In the genomic region with DNA sequence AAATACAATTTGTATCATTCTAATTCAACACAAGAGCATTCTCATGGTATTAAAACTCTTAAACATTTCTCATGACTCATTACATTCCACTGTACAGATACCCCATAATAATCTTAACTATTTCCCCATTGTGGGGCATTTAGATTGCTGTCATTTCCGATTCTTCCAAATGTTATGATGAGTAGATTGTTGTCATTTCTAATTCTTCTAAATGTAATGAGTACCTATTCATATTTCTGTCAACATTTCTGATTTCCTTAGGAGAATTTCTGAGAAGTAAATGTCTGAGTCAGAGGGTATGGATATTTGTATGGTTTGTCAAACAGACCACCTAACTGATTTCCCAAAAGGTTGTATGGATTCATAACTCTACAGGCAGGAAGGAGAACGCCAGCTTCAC, we compare ENCODE assay signal across 25 cellular contexts. TPM values are rescaled to one million over a fixed set of nuclear protein-coding genes. Genes with fewer than 3 reads are reported as not detected.
DNase-seq lines count a peak whose midpoint lies in the region; ATAC-seq and TF ChIP-seq lines count a peak whose summit lies in the region.
"Had no signal": no experiment of that assay in that cellular context is flagged by ENCODE, and none has a peak within 500 bp of the region (broad histone marks: within the 10 kb centered on the region; RNA-seq: fewer than 3 reads in every experiment).

No MANE protein-coding gene starts in this region.

- H4K5ac ChIP-seq in IMR-90 (ENCODE audit: low read depth, low read length), result peak overlapping the region; percentile 73; the same call in 1 of the 2 replicates

- no peaks in the 10 kb centered on the region; the same call in 1 of the 2 replicates for H3K9me1 ChIP-seq in IMR-90 (ENCODE audit: insufficient read depth, low read length)

- no peak overlapping the region for H2AK9ac ChIP-seq in IMR-90 (replicated peaks; ENCODE audit: low read depth, low read length, poor library complexity)

- peaks cover 0 to 27% of the 10 kb centered on the region in 2 experiments; a peak in 1 of 4 replicates for H3K79me1 ChIP-seq in IMR-90 (ENCODE audit: low read depth in 1 of 2, low read length in 2 of 2)

- H2AFZ ChIP-seq in IMR-90 (replicated peaks; ENCODE audit: low read length, poor library complexity) (no peak overlapping the region), mammary epithelial cell (ENCODE audit: low read depth, low read length) (no peak overlapping the region)

- H3K36me3 ChIP-seq in IMR-90 (ENCODE audit: control insufficient read depth, insufficient read depth, low read length) (no peaks in the 10 kb centered on the region), mammary epithelial cell (ENCODE audit: insufficient read depth, low read length) (peaks cover 1% of the 10 kb centered on the region), tibial artery (no peaks in the 10 kb centered on the region)
- H3K36me3 ChIP-seq: cardiac muscle cell, thyroid gland had no signal

- H2AK5ac ChIP-seq in IMR-90 (ENCODE audit: low read depth, low read length), result no peak overlapping the region

- H4K91ac ChIP-seq in IMR-90 (ENCODE audit: insufficient read depth, low read depth, low read length), result peak overlapping the region; percentile 61; the same call in 1 of the 2 replicates

- TF ChIP-seq RAD21 in IMR-90 (IDR thresholded peaks at IDR 0.05; ENCODE audit: low read length), result no peak

- peak overlapping the region in 1 of 2 experiments; percentile 89; a peak in 3 of 4 replicates for H4K8ac ChIP-seq in IMR-90 (ENCODE audit: low read depth in 2 of 2, low read length in 2 of 2)

- peak; percentile 77 for ATAC-seq in IMR-90 (ENCODE audit: low read depth)
- ATAC-seq: activated CD4-positive, CD25-positive, alpha-beta regulatory T cell treated with anti-CD3 and anti-CD28 coated beads, Interleukin-2, amount 50 U/mL, for 24 hours; HCT116; left lobe of liver; stimulated activated memory B cell treated with anti-CD40 and anti-IgM and Interleukin-4, amounts not matched to agents 10 μg/mL and 1 μg/mL and 100 μg/mL, for 72 hours had no signal

- in situ Hi-C loops in IMR-90 (cut with MboI; ENCODE audit: low sequenced_read_pairs) (no loop called here), mammary epithelial cell (cut with MboI; ENCODE audit: low sequenced_read_pairs in 2 of 2) (loop anchor here in 1 of 2 donors (25.0 kb wide), 2 partner anchors 546 to 721 kb away; a partner anchor contains a TSS)

- peak overlapping the region; percentile 98 for H2BK5ac ChIP-seq in IMR-90 (ENCODE audit: low read depth, low read length, poor library complexity, severe bottlenecking)

- intact Hi-C loops in IMR-90 (cut with micrococcal nuclease) (no loop called here), mammary epithelial cell (cut with micrococcal nuclease) (no loop called here), tibial artery (cut with DNase I; ENCODE audit: low total_unique reads) (no loop called here)

- WGBS in IMR-90 (ENCODE audit: extremely low coverage in 2 of 2, insufficient read length in 1 of 2), 2 experiments, result no CpG with 5 or more reads among the region's 2 CpGs
- WGBS in mammary epithelial cell (ENCODE audit: low coverage, missing lambda C conversion rate), result 87% methylated on average over 2 of the region's 2 CpGs

- peak overlapping the region; percentile 89; the same call in 1 of the 2 replicates for H2BK20ac ChIP-seq in IMR-90 (ENCODE audit: low read depth, low read length)

- H3K4me2 ChIP-seq in IMR-90 (ENCODE audit: low read depth, low read length) (peak overlapping the region; percentile 33; the same call in 1 of the 2 replicates), mammary epithelial cell (ENCODE audit: insufficient read depth, low read depth, low read length) (no peak overlapping the region)
- H3K4me2 ChIP-seq: KMS-11 had no signal

- TF ChIP-seq CTCF in IMR-90 (conservative IDR thresholded peaks at IDR 0.05; ENCODE audit: low read depth, low read length), result no peak
- TF ChIP-seq CTCF in mammary epithelial cell (conservative IDR thresholded peaks at IDR 0.05 in 1 of 2, IDR thresholded peaks at IDR 0.05 in 1 of 2; ENCODE audit: extremely low read depth in 1 of 2, insufficient read depth in 1 of 2, low read depth in 1 of 2, low read length in 2 of 2), result no peak
- TF ChIP-seq CTCF in tibial artery (IDR thresholded peaks at IDR 0.05), result no peak

- CTCF ChIA-PET in IMR-90 (lab: Yijun Ruan, JAX) (no interaction called here), mammary epithelial cell (lab: Charles Lee; ENCODE audit: low non-redundant PET) (no interaction called here)

- no peaks in the 10 kb centered on the region for H4K20me1 ChIP-seq in IMR-90 (ENCODE audit: insufficient read depth, low read length)
- no peaks in the 10 kb centered on the region for H4K20me1 ChIP-seq in mammary epithelial cell (ENCODE audit: insufficient read depth, low read length)

- H3K9ac ChIP-seq in IMR-90 (ENCODE audit: low read depth, low read length) (no peak overlapping the region), mammary epithelial cell (ENCODE audit: insufficient read depth, low read length) (no peak overlapping the region)
- H3K9ac ChIP-seq: KMS-11 had no signal

- DNase-seq in AG08395 (ENCODE audit: low spot score) (peak; percentile 32), IMR-90 (peak; percentile 80), mammary epithelial cell (peak; percentile 9), iris pigment epithelial cell (ENCODE audit: low read depth) (peak; percentile 79), NCI-H774 (lab: John Stamatoyannopoulos, UW) (no peak), NCI-H524 (lab: John Stamatoyannopoulos, UW) (no peak), D341Med (ENCODE audit: low spot score) (no peak), tibial artery (no peak)
- DNase-seq: activated CD8-positive, alpha-beta memory T cell treated with anti-CD3 and anti-CD28 coated beads for 24 hours; activated naive CD8-positive, alpha-beta T cell treated with anti-CD3 and anti-CD28 coated beads for 36 hours; CD8-positive, alpha-beta memory T cell; DND-41; NCI-H1092; NCI-H2081 treated with DMSO at 0.1 percent for 48 hours; NCI-H510A treated with DMSO at 0.1 percent for 48 hours; retina; thyroid gland had no signal

- POLR2A ChIA-PET in IMR-90 (lab: Charles Lee; ENCODE audit: unreplicated experiment), result interaction anchor here (0.6 kb wide), 1 partner anchor 244 kb away, joined by 3 read pairs; no protein-coding TSS in a partner anchor

- no peak overlapping the region for H2BK15ac ChIP-seq in IMR-90 (ENCODE audit: low read depth, low read length)

- peaks cover 3% of the 10 kb centered on the region; the same call in 1 of the 2 replicates for H3K27me3 ChIP-seq in IMR-90 (ENCODE audit: control insufficient read depth, insufficient read depth, low read length)
- no peaks in the 10 kb centered on the region for H3K27me3 ChIP-seq in mammary epithelial cell (ENCODE audit: insufficient read depth, low read length)
- no peaks in the 10 kb centered on the region for H3K27me3 ChIP-seq in tibial artery
- H3K27me3 ChIP-seq: cardiac muscle cell, thyroid gland had no signal

- H3K23ac ChIP-seq in IMR-90 (ENCODE audit: low read depth, low read length), result peak overlapping the region; percentile 69

- dilution Hi-C loops in IMR-90 (cut with HindIII; ENCODE audit: low sequenced_read_pairs, unreplicated experiment), result no loop called here
- dilution Hi-C loops in mammary epithelial cell (cut with HindIII; ENCODE audit: low sequenced_read_pairs), result no loop called here

- no peaks in the 10 kb centered on the region for H3K79me2 ChIP-seq in mammary epithelial cell (ENCODE audit: insufficient read depth, low read length)

- peak overlapping the region; percentile 91 for H2BK120ac ChIP-seq in IMR-90 (ENCODE audit: low read depth, low read length)

- H3K27ac ChIP-seq in IMR-90 (ENCODE audit: insufficient read depth, low read length) (peak overlapping the region; percentile 70), mammary epithelial cell (ENCODE audit: insufficient read depth, low read depth, low read length) (no peak overlapping the region), tibial artery (no peak overlapping the region)
- H3K27ac ChIP-seq: cardiac muscle cell, KMS-11, thyroid gland had no signal

- BruUV-seq in IMR-90 (replicated peaks; lab: Mats Ljungman, UMichigan) (no TSS peak), mammary epithelial cell (replicated peaks; lab: Mats Ljungman, UMichigan) (no TSS peak)

- peak overlapping the region; percentile 96; the same call in 1 of the 2 replicates for H3K18ac ChIP-seq in IMR-90 (ENCODE audit: low read depth, low read length)

- H3K4ac ChIP-seq in IMR-90 (ENCODE audit: low read depth, low read length), result peak overlapping the region; percentile 80

- H3K14ac ChIP-seq in IMR-90 (replicated peaks; ENCODE audit: low read depth, low read length), result peak overlapping the region; percentile 78; the same call in 1 of the 2 replicates

- H3K9me3 ChIP-seq in IMR-90 (ENCODE audit: control insufficient read depth, insufficient read depth, low read length), result no peaks in the 10 kb centered on the region
- H3K9me3 ChIP-seq in mammary epithelial cell (replicated peaks; ENCODE audit: insufficient read depth, low read length), result no peaks in the 10 kb centered on the region
- H3K9me3 ChIP-seq in tibial artery, result no peaks in the 10 kb centered on the region
- H3K9me3 ChIP-seq: thyroid gland had no signal

- peak overlapping the region; percentile 86 for H3K56ac ChIP-seq in IMR-90 (ENCODE audit: extremely low read depth, insufficient read depth, low read length)

- peaks cover 11% of the 10 kb centered on the region for H3K4me1 ChIP-seq in IMR-90 (ENCODE audit: control insufficient read depth, insufficient read depth, low read length)
- peaks cover 4% of the 10 kb centered on the region for H3K4me1 ChIP-seq in mammary epithelial cell (ENCODE audit: insufficient read depth, low read length)
- no peaks in the 10 kb centered on the region for H3K4me1 ChIP-seq in tibial artery
- H3K4me1 ChIP-seq: thyroid gland had no signal

- H3K4me3 ChIP-seq in IMR-90 (ENCODE audit: insufficient read depth, low read depth, low read length) (no peak overlapping the region), mammary epithelial cell (replicated peaks in 1 of 3; ENCODE audit: insufficient read depth in 1 of 3, low read depth in 2 of 3, low read length in 3 of 3) (no peak overlapping the region), tibial artery (no peak overlapping the region)
- H3K4me3 ChIP-seq: cardiac muscle cell, thyroid gland had no signal

- no peak for TF ChIP-seq POLR2A in IMR-90 (IDR thresholded peaks at IDR 0.05; ENCODE audit: low read depth, low read length)

RNA-seq across cellular contexts. Expression of a gene that starts 8.3 kb away (rescaled TPM):
- total RNA-seq in IMR-90 (2012; rRNA removed), result not detected in 2 replicates
- not detected in 2 replicates for polyA plus RNA-seq in IMR-90 (2012; rRNA removed)
- polyA plus RNA-seq in IMR-90 (2012; cell fraction: cytosol; rRNA removed), result not detected in 2 replicates
- polyA plus RNA-seq in IMR-90 (2012; cell fraction: nucleus; rRNA removed; ENCODE audit: low replicate concordance), result not detected in 2 replicates
- total RNA-seq in mammary epithelial cell, result not detected
- not detected for polyA plus RNA-seq in mammary epithelial cell
- polyA minus RNA-seq in mammary epithelial cell, result not detected
- total RNA-seq: activated naive CD8-positive, alpha-beta T cell treated with anti-CD3 and anti-CD28 coated beads for 36 hours; activated T-helper 1 cell treated with anti-CD3 and anti-CD28 coated beads, Interleukin-12 subunit alpha, Interleukin-12 subunit beta, Interleukin-2, Interleukin-4 antibody, amounts not matched to agents 30 ng/mL and 10 ng/mL and 1 ng/mL, durations not matched to agents 14 hours and 24 hours and 36 hours; cardiac muscle cell; CD8-positive, alpha-beta memory T cell; left lobe of liver; mucosa of gallbladder; thyroid gland had no signal
- polyA plus RNA-seq: cardiac muscle cell; CD8-positive, alpha-beta memory T cell had no signal

RNA-seq across cellular contexts. Expression of a gene that starts 54.2 kb away (rescaled TPM):
- total RNA-seq in IMR-90 (2012; rRNA removed) (13.1 and 16.1 TPM in 2 replicates), mammary epithelial cell (1 to 10 TPM; 8.4 to 8.5 TPM)
- polyA plus RNA-seq in IMR-90 (2012; rRNA removed) (4.7 and 6.0 TPM in 2 replicates), mammary epithelial cell (6.3 TPM)
- polyA plus RNA-seq in IMR-90 (2012; cell fraction: cytosol; rRNA removed), result 1.4 and 3.1 TPM in 2 replicates
- polyA plus RNA-seq in IMR-90 (2012; cell fraction: nucleus; rRNA removed; ENCODE audit: low replicate concordance), result 1.7 and 10.1 TPM in 2 replicates
- polyA minus RNA-seq in mammary epithelial cell, result 23.3 TPM

Comparison
In these comparisons a context has a peak if more than half of its experiments do, and no peak if none do; other contexts are left out.
1. DNase-seq: peak in AG08395 (single experiment), IMR-90 (single experiment), mammary epithelial cell (single experiment) and iris pigment epithelial cell (single experiment); none in NCI-H774 (single experiment), NCI-H524 (0 of 2), D341Med (single experiment) and tibial artery (0 of 2).